10 cellular contexts compared by ENCODE assay signal in the genomic region with DNA sequence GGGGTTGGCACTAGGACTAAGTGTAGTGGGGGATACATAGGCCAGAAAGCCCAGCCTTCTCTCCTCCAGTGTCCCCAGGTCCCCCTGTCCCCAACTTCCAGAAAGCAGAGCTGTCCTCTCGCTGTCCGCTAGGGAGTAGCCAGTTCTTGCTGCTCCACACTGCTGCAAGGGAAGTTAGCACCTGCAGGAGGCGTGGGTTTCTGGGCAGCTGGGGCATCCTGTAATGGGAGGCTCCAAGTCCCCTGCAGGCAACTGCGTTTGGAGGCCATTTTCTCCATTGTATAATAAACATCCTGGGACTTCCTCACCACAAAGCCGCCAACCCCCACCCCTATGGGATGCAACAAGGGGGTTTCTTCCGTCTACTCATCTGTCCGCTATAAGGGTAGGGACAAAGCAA. TPM values are rescaled to one million over a fixed set of nuclear protein-coding genes. Genes with fewer than 3 reads are reported as not detected.
DNase-seq lines count a peak whose midpoint lies in the region; ATAC-seq, FAIRE-seq and TF ChIP-seq lines count a peak whose summit lies in the region.
"Had no signal": no experiment of that assay in that cellular context is flagged by ENCODE, and none has a peak within 500 bp of the region (broad histone marks: within the 10 kb centered on the region; RNA-seq: fewer than 3 reads in every experiment).

No MANE protein-coding gene starts in this region.

- H3K27me3 ChIP-seq in small intestine (ENCODE audit: control insufficient read depth in 2 of 2, insufficient read depth in 2 of 2, low read length in 2 of 2): peaks cover 4 to 15% of the 10 kb centered on the region in 2 donors

- no peak for FAIRE-seq in small intestine (lab: Jason Lieb, UNC)
- FAIRE-seq: TTC549 had no signal

- no peaks in the 10 kb centered on the region for H3K9me3 ChIP-seq in small intestine (ENCODE audit: control insufficient read depth, low read depth)
- H3K9me3 ChIP-seq: neutrophil had no signal

- no peak overlapping the region for H3K27ac ChIP-seq in small intestine (ENCODE audit: low read depth in 1 of 2, low read length in 1 of 2)
- H3K27ac ChIP-seq: neutrophil had no signal

- H3K36me3 ChIP-seq in small intestine (ENCODE audit: control insufficient read depth in 2 of 2, insufficient read depth in 2 of 2, low read length in 2 of 2): no peaks in the 10 kb centered on the region
- H3K36me3 ChIP-seq: neutrophil had no signal

- H3K4me3 ChIP-seq in fibroblast of mammary gland (ENCODE audit: control insufficient read depth, low read depth, low read length): no peak overlapping the region
- H3K4me3 ChIP-seq in small intestine (ENCODE audit: low read depth in 1 of 2, low read length in 2 of 2): no peak overlapping the region

- 39 to 49% (median 42%) methylated on average over 7 of the region's 7 CpGs for WGBS in small intestine, 3 donors

- ATAC-seq in HG03196 (IDR thresholded peaks at IDR 0.05; ENCODE audit: unreplicated experiment) (no peak), HG03280 (IDR thresholded peaks at IDR 0.05; ENCODE audit: unreplicated experiment) (no peak)

- H3K4me1 ChIP-seq in small intestine (ENCODE audit: control insufficient read depth in 2 of 2, insufficient read depth in 1 of 2, low read depth in 1 of 2, low read length in 1 of 2): no peaks in the 10 kb centered on the region

- TF ChIP-seq CTCF in fibroblast of mammary gland (conservative IDR thresholded peaks at IDR 0.05; ENCODE audit: control insufficient read depth, insufficient read depth, low read depth, low read length): peak; percentile 9

- DNase-seq in SIG-M5 treated with dmso at 0.1 percent for 504 hours (lab: John Stamatoyannopoulos, UW; ENCODE audit: unreplicated experiment) (peak; percentile 30), SIG-M5 (lab: John Stamatoyannopoulos, UW) (no peak), NCI-H82 treated with DMSO at 0.1 percent for 48 hours (lab: John Stamatoyannopoulos, UW; ENCODE audit: unreplicated experiment) (peak; percentile 13), fibroblast of mammary gland (ENCODE audit: low read depth) (peak; percentile 18), small intestine (peak; percentile 35), medulla oblongata (ENCODE audit: extremely low spot score) (no peak)

RNA-seq across cellular contexts. Expression of gene RPRML, which starts 1.7 kb away (rescaled TPM):
- under 1 TPM in 1 of 3 donors, not detected in 2; 0.51 TPM for polyA plus RNA-seq in small intestine

RNA-seq across cellular contexts. Expression of gene GOSR2, which starts 54.4 kb away (rescaled TPM):
- polyA plus RNA-seq in small intestine: 10 to 100 TPM; 41.0 to 54.1 (median 46.5) TPM

Comparison
In these comparisons a context has a peak if more than half of its experiments do, and no peak if none do; other contexts are left out.
1. DNase-seq: peak in SIG-M5 treated with dmso at 0.1 percent for 504 hours (single experiment), NCI-H82 treated with DMSO at 0.1 percent for 48 hours (single experiment), fibroblast of mammary gland (single experiment) and small intestine (single experiment); none in SIG-M5 (single experiment) and medulla oblongata (single experiment).